Comparison of ENCODE assay signal across 10 cellular contexts in genomic region chr6:72580281-72580940, GRCh38. TPM values are rescaled to one million over a fixed set of nuclear protein-coding genes. Genes with fewer than 3 reads are reported as not detected.
DNase-seq lines count a peak whose midpoint lies in the region; TF ChIP-seq lines count a peak whose summit lies in the region.
"Had no signal": no experiment of that assay in that cellular context is flagged by ENCODE, and none has a peak within 500 bp of the region (broad histone marks: within the 10 kb centered on the region; RNA-seq: fewer than 3 reads in every experiment).

No MANE protein-coding gene starts in this region.

- H4K91ac ChIP-seq in H9 (ENCODE audit: insufficient read length, low read depth, low read length): no peak overlapping the region

- H2BK120ac ChIP-seq in H9 (ENCODE audit: low read depth, low read length, poor library complexity, severe bottlenecking): no peak overlapping the region

- no peak overlapping the region for H2BK12ac ChIP-seq in H9 (ENCODE audit: insufficient read length, low read depth, low read length)

- no peaks in the 10 kb centered on the region for H3K36me3 Mint-ChIP-seq in H9 (ENCODE audit: insufficient read depth in 1 of 3, low read depth in 3 of 3)
- no peaks in the 10 kb centered on the region for H3K36me3 Mint-ChIP-seq in activated T-cell treated with anti-CD3 and anti-CD28 coated beads, Interleukin-2, amount 50 U/mL, for 24 hours (ENCODE audit: low read depth)
- no peaks in the 10 kb centered on the region for H3K36me3 Mint-ChIP-seq in T-helper 2 cell treated with Interferon-gamma antibody and Interleukin-4, amounts not matched to agents 5 μg/mL and 100 μg/mL, for 36 hours (ENCODE audit: low read depth)
- H3K36me3 Mint-ChIP-seq: activated naive CD8-positive, alpha-beta T cell treated with anti-CD3 and anti-CD28 coated beads, Interleukin-2, amount 10 ng/mL, durations not matched to agents 7 days and 5 days had no signal

- H2BK20ac ChIP-seq in H9 (ENCODE audit: low read depth, low read length, poor library complexity, severe bottlenecking): no peak overlapping the region

- DNase-seq in NCI-H1417 (lab: John Stamatoyannopoulos, UW) (peak; percentile 18 to 72 (median 27)), NCI-H1417 treated with DMSO at 0.1 percent for 48 hours (lab: John Stamatoyannopoulos, UW) (no peak), H9 (peak; percentile 33), NAMALWA (ENCODE audit: low spot score) (peak; percentile 81), SKM-1 (lab: John Stamatoyannopoulos, UW; ENCODE audit: unreplicated experiment) (peak; percentile 82), glomerular visceral epithelial cell (ENCODE audit: extremely low spot score) (peak; percentile 63)
- DNase-seq in activated T-cell treated with anti-CD3 and anti-CD28 coated beads, Interleukin-2, amount 50 U/mL, for 24 hours: no peak
- no peak for DNase-seq in T-helper 2 cell treated with Interferon-gamma antibody and Interleukin-4, amounts not matched to agents 5 μg/mL and 100 μg/mL, for 36 hours (ENCODE audit: low spot score)
- DNase-seq: activated naive CD8-positive, alpha-beta T cell treated with anti-CD3 and anti-CD28 coated beads, Interleukin-2, amount 10 ng/mL, durations not matched to agents 7 days and 5 days had no signal

- H3K14ac ChIP-seq in H9 (ENCODE audit: insufficient read depth, low read length): no peak overlapping the region

- H3K79me1 ChIP-seq in H9 (ENCODE audit: insufficient read depth, low read depth, low read length, poor library complexity, severe bottlenecking): no peaks in the 10 kb centered on the region

- no peak overlapping the region for H3T11ph ChIP-seq in H9 (ENCODE audit: low read length)

- H2AK5ac ChIP-seq in H9 (ENCODE audit: insufficient read length, low read length): no peak overlapping the region

- H3K4me2 ChIP-seq in H9 (ENCODE audit: insufficient read depth, insufficient read length, low read length): no peak overlapping the region

- H3K27me3 ChIP-seq in H9 (ENCODE audit: insufficient read depth, low read length): no peaks in the 10 kb centered on the region

- no peak overlapping the region for H3K4me3 Mint-ChIP-seq in H9
- H3K4me3 Mint-ChIP-seq in activated T-cell treated with anti-CD3 and anti-CD28 coated beads, Interleukin-2, amount 50 U/mL, for 24 hours: no peak overlapping the region
- no peak overlapping the region for H3K4me3 Mint-ChIP-seq in T-helper 2 cell treated with Interferon-gamma antibody and Interleukin-4, amounts not matched to agents 5 μg/mL and 100 μg/mL, for 36 hours
- H3K4me3 Mint-ChIP-seq: activated naive CD8-positive, alpha-beta T cell treated with anti-CD3 and anti-CD28 coated beads, Interleukin-2, amount 10 ng/mL, durations not matched to agents 7 days and 5 days; B cell had no signal

- TF ChIP-seq CTCF in H9 (conservative IDR thresholded peaks at IDR 0.05): peak; percentile 72

- no peak overlapping the region for H3K23ac ChIP-seq in H9 (ENCODE audit: insufficient read length, low read depth, low read length)

- H3K27me3 Mint-ChIP-seq in H9 (ENCODE audit: low read depth): no peaks in the 10 kb centered on the region; the same call in 1 of the 2 replicates
- H3K27me3 Mint-ChIP-seq in activated T-cell treated with anti-CD3 and anti-CD28 coated beads, Interleukin-2, amount 50 U/mL, for 24 hours: no peaks in the 10 kb centered on the region
- H3K27me3 Mint-ChIP-seq in T-helper 2 cell treated with Interferon-gamma antibody and Interleukin-4, amounts not matched to agents 5 μg/mL and 100 μg/mL, for 36 hours (ENCODE audit: low read depth): peaks cover 2% of the 10 kb centered on the region

- H3K4me1 Mint-ChIP-seq in H9: no peaks in the 10 kb centered on the region
- H3K4me1 Mint-ChIP-seq in activated T-cell treated with anti-CD3 and anti-CD28 coated beads, Interleukin-2, amount 50 U/mL, for 24 hours (ENCODE audit: low read depth): peaks cover 3% of the 10 kb centered on the region
- peaks cover 2% of the 10 kb centered on the region for H3K4me1 Mint-ChIP-seq in T-helper 2 cell treated with Interferon-gamma antibody and Interleukin-4, amounts not matched to agents 5 μg/mL and 100 μg/mL, for 36 hours (ENCODE audit: low read depth)
- H3K4me1 Mint-ChIP-seq: activated naive CD8-positive, alpha-beta T cell treated with anti-CD3 and anti-CD28 coated beads, Interleukin-2, amount 10 ng/mL, durations not matched to agents 7 days and 5 days; B cell had no signal

- no peak overlapping the region for H4K5ac ChIP-seq in H9 (ENCODE audit: insufficient read length, low read depth, low read length)

- no peaks in the 10 kb centered on the region for H4K20me1 ChIP-seq in H9 (ENCODE audit: control insufficient read depth, insufficient read depth, insufficient read length)

- no peak overlapping the region for H4K8ac ChIP-seq in H9 (replicated peaks; ENCODE audit: insufficient read length, low read depth, low read length)

- no peaks in the 10 kb centered on the region for H3K9me3 ChIP-seq in H9 (ENCODE audit: control insufficient read depth, low read depth, low read length)

- H3K27ac ChIP-seq in H9 (ENCODE audit: insufficient read length, low read depth, low read length): no peak overlapping the region

- no peaks in the 10 kb centered on the region for H3K23me2 ChIP-seq in H9 (ENCODE audit: insufficient read length, low read depth, low read length, poor library complexity, severe bottlenecking)

- H3K4ac ChIP-seq in H9 (ENCODE audit: low read depth, low read length): no peak overlapping the region

- H3K27ac Mint-ChIP-seq in H9: no peak overlapping the region
- H3K27ac Mint-ChIP-seq in activated T-cell treated with anti-CD3 and anti-CD28 coated beads, Interleukin-2, amount 50 U/mL, for 24 hours: no peak overlapping the region
- H3K27ac Mint-ChIP-seq in T-helper 2 cell treated with Interferon-gamma antibody and Interleukin-4, amounts not matched to agents 5 μg/mL and 100 μg/mL, for 36 hours: no peak overlapping the region
- H3K27ac Mint-ChIP-seq: activated naive CD8-positive, alpha-beta T cell treated with anti-CD3 and anti-CD28 coated beads, Interleukin-2, amount 10 ng/mL, durations not matched to agents 7 days and 5 days; B cell had no signal

- no CpG with 5 or more reads among the region's 6 CpGs for WGBS in H9 (ENCODE audit: extremely low coverage, insufficient read length, low lambda C conversion rate)

- H2AFZ ChIP-seq in H9 (ENCODE audit: low read length): no peak overlapping the region

- no peaks in the 10 kb centered on the region; a peak in 2 of 5 replicates for H3K9me3 Mint-ChIP-seq in H9
- H3K9me3 Mint-ChIP-seq in activated T-cell treated with anti-CD3 and anti-CD28 coated beads, Interleukin-2, amount 50 U/mL, for 24 hours: peaks cover 2% of the 10 kb centered on the region
- H3K9me3 Mint-ChIP-seq in T-helper 2 cell treated with Interferon-gamma antibody and Interleukin-4, amounts not matched to agents 5 μg/mL and 100 μg/mL, for 36 hours: no peaks in the 10 kb centered on the region
- H3K9me3 Mint-ChIP-seq: activated naive CD8-positive, alpha-beta T cell treated with anti-CD3 and anti-CD28 coated beads, Interleukin-2, amount 10 ng/mL, durations not matched to agents 7 days and 5 days had no signal

- no peak overlapping the region for H3K18ac ChIP-seq in H9 (ENCODE audit: insufficient read length, low read depth, low read length)

- H2BK5ac ChIP-seq in H9 (ENCODE audit: insufficient read length, low read length): no peak overlapping the region

- no peak overlapping the region for H3K56ac ChIP-seq in H9 (ENCODE audit: insufficient read length, low read depth, low read length)

- no peaks in the 10 kb centered on the region for H3K4me1 ChIP-seq in H9 (ENCODE audit: insufficient read depth, low read length)

- H3K79me2 ChIP-seq in H9 (ENCODE audit: insufficient read depth, low read length): no peaks in the 10 kb centered on the region

- H3K9ac ChIP-seq in H9 (ENCODE audit: extremely low read depth, insufficient read length, low read length): no peak overlapping the region

- no peak overlapping the region for H2BK15ac ChIP-seq in H9 (ENCODE audit: low read depth, low read length)

RNA-seq across cellular contexts. Expression of gene KCNQ5, which starts 41.5 kb away (rescaled TPM):
- total RNA-seq in H9 (2021): 0.07 and 0.15 TPM in 2 replicates

Comparison
In these comparisons a context has a peak if more than half of its experiments do, and no peak if none do; other contexts are left out.
1. DNase-seq: peak in NCI-H1417 (3 of 3), H9 (single experiment), NAMALWA (single experiment), SKM-1 (single experiment) and glomerular visceral epithelial cell (single experiment); none in NCI-H1417 treated with DMSO at 0.1 percent for 48 hours (single experiment), activated T-cell treated with anti-CD3 and anti-CD28 coated beads, Interleukin-2, amount 50 U/mL, for 24 hours (single experiment) and T-helper 2 cell treated with Interferon-gamma antibody and Interleukin-4, amounts not matched to agents 5 μg/mL and 100 μg/mL, for 36 hours (single experiment).